In the genomic region with DNA sequence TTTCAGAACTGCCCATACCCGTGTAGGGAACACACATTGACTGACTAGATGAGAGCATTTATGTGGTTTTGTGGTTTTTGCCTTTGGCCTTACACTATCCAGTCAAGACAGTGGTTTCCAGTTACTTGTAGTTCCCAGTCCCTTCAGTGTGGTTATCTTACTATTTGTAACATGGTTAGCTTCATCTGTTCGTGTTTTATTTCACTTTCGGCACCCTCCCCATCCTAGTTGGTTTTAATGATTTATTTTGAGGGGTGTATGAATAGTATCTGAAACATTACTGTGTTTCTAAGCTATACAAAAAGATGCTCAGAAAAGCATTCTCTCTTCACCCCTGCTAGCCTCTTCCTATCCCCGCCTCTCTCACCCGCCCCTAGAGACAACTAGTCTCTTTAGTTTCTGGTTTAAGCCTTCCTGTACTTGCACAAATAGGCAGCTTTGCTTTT, we compare ENCODE assay signal across 8 cellular contexts. TPM values are rescaled to one million over a fixed set of nuclear protein-coding genes. Genes with fewer than 3 reads are reported as not detected.
DNase-seq lines count a peak whose midpoint lies in the region; ATAC-seq and TF ChIP-seq lines count a peak whose summit lies in the region.

No MANE protein-coding gene starts in this region.

- TF ChIP-seq POLR2A in GM18505 (IDR thresholded peaks at IDR 0.05; ENCODE audit: borderline replicate concordance, extremely low read depth, insufficient read depth, insufficient read length) (no peak), stomach (IDR thresholded peaks at IDR 0.05) (no peak)

- no peak for TF ChIP-seq CTCF in Loucy (conservative IDR thresholded peaks at IDR 0.05; ENCODE audit: low read length)
- TF ChIP-seq CTCF in stomach (IDR thresholded peaks at IDR 0.05): no peak

- H2AFZ ChIP-seq in Loucy (ENCODE audit: low read length): no peak overlapping the region

- no peaks in the 10 kb centered on the region for H4K20me1 ChIP-seq in Loucy (ENCODE audit: insufficient read depth, low read length, poor library complexity, severe bottlenecking)

- H3K9ac ChIP-seq in Loucy (ENCODE audit: low read depth, low read length, poor library complexity, severe bottlenecking): no peak overlapping the region

- 0 out of 2 replicates have a peak, but pooled peaks cover under 1% of the 10 kb centered on the region for H3F3A ChIP-seq in Loucy (ENCODE audit: low read depth)

- H3K4me3 ChIP-seq in Loucy (ENCODE audit: low read length, poor library complexity, severe bottlenecking): no peak overlapping the region
- no peak overlapping the region for H3K4me3 ChIP-seq in stomach

- peaks cover 11% of the 10 kb centered on the region; the same call in 1 of the 2 replicates for H3K36me3 ChIP-seq in Loucy (ENCODE audit: insufficient read depth, low read length)
- H3K36me3 ChIP-seq in stomach: peaks cover 0 to 26% (median 21%) of the 10 kb centered on the region in 4 donors

- DNase-seq in hepatic stellate cell (ENCODE audit: low spot score) (peak; percentile 27), NCI-H2227 treated with DMSO at 0.1 percent for 48 hours (lab: John Stamatoyannopoulos, UW) (no peak), kidney glomerular epithelial cell (lab: John Stamatoyannopoulos, UW) (no peak), stomach (no peak), dedifferentiated amniotic fluid mesenchymal stem cell (ENCODE audit: extremely low spot score) (no peak)

- TF ChIP-seq EP300 in stomach (IDR thresholded peaks at IDR 0.05): no peak

- intact Hi-C loops in stomach (cut with DNase I; ENCODE audit: low total_unique reads): no loop called here

- ATAC-seq in GM18505 (IDR thresholded peaks at IDR 0.05; ENCODE audit: unreplicated experiment) (peak; percentile 80), GM21825 (IDR thresholded peaks at IDR 0.05; ENCODE audit: unreplicated experiment) (peak; percentile 76)

- H3K27ac ChIP-seq in stomach: no peak overlapping the region

- no peaks in the 10 kb centered on the region for H3K9me2 ChIP-seq in Loucy (replicated peaks; ENCODE audit: low read depth, low read length)

- WGBS in stomach, 5 donors: 73 to 84% (median 79%) methylated on average over 5 of the region's 5 CpGs

- H3K4me2 ChIP-seq in Loucy (ENCODE audit: low read depth, low read length, poor library complexity, severe bottlenecking): peak overlapping the region; percentile 20

- peaks cover 25% of the 10 kb centered on the region for H3K4me1 ChIP-seq in Loucy (ENCODE audit: insufficient read depth, low read length, poor library complexity, severe bottlenecking)
- peaks cover 5 to 41% (median 25%) of the 10 kb centered on the region in 4 donors for H3K4me1 ChIP-seq in stomach

- no peaks in the 10 kb centered on the region for H3K79me2 ChIP-seq in Loucy (ENCODE audit: insufficient read depth, low read length)

- H3K27me3 ChIP-seq in Loucy (ENCODE audit: insufficient read depth, low read length, poor library complexity, severe bottlenecking) (no peaks in the 10 kb centered on the region), stomach (no peaks in the 10 kb centered on the region)

- H3K9me3 ChIP-seq in Loucy (ENCODE audit: insufficient read depth, low read depth, low read length): no peaks in the 10 kb centered on the region
- no peaks in the 10 kb centered on the region for H3K9me3 ChIP-seq in stomach

RNA-seq across cellular contexts. Expression of a gene that starts 14.1 kb away (rescaled TPM):
- total RNA-seq in stomach: 100 to 1,000 TPM in 1 of 5 donors, 10 to 100 TPM in 3, 1 to 10 TPM in 1; 4.2 to 106 (median 21.1) TPM
- polyA plus RNA-seq in stomach: 1 to 10 TPM; 5.0 to 5.8 (median 5.1) TPM
